ENCODE assay signal across 27 cellular contexts in the genomic region with DNA sequence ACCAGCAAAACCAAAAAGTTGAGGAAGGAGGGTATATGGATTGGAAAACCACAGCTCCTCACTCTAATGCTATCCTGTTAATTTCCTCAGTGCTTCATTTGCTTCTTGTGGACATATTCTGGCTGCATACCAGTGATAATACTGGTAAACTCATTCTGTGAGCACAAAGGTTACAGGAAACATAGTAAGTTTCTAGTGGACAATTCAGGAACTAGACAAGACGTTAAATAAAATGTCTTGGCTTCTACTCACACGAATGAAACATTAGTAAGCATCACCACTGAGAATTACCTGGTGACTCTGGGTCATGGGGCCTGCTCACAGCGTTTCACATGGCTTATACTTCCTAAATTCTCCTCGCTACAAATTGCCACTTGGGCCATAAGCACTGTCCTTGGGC. TPM values are rescaled to one million over a fixed set of nuclear protein-coding genes. Genes with fewer than 3 reads are reported as not detected.
"Had no signal": no experiment of that assay in that cellular context is flagged by ENCODE, and none has a peak within 500 bp of the region (broad histone marks: within the 10 kb centered on the region; RNA-seq: fewer than 3 reads in every experiment).

No MANE protein-coding gene starts in this region.

- H3K4me1 Mint-ChIP-seq: stimulated activated naive CD8-positive, alpha-beta T cell treated with anti-CD3 and anti-CD28 coated beads, Interleukin-15, amount 100 ng/mL, for 72 hours had no signal

- H3K27ac Mint-ChIP-seq: natural killer cell treated with Interleukin-12 subunit alpha and Interleukin-12 subunit beta and Interleukin-15 and Interleukin-18, amount 100 ng/mL, for 72 hours had no signal

- H3K27me3 Mint-ChIP-seq: natural killer cell treated with Interleukin-12 subunit alpha and Interleukin-12 subunit beta and Interleukin-15 and Interleukin-18, amount 100 ng/mL, for 72 hours; stimulated activated naive CD8-positive, alpha-beta T cell treated with anti-CD3 and anti-CD28 coated beads, Interleukin-15, amount 100 ng/mL, for 72 hours had no signal

- H3K9me3 Mint-ChIP-seq: natural killer cell treated with Interleukin-12 subunit alpha and Interleukin-12 subunit beta and Interleukin-15 and Interleukin-18, amount 100 ng/mL, for 72 hours; neural crest cell; stimulated activated naive CD8-positive, alpha-beta T cell treated with anti-CD3 and anti-CD28 coated beads, Interleukin-15, amount 100 ng/mL, for 72 hours had no signal

- H3K9me3 ChIP-seq: gastrocnemius medialis, left lung, neutrophil, pancreas, right lobe of liver, suprapubic skin, transverse colon, vagina had no signal

- H3K27ac ChIP-seq: dorsolateral prefrontal cortex, epithelial cell of prostate, gastrocnemius medialis, left lung, neutrophil, pancreas, right lobe of liver, suprapubic skin, transverse colon, vagina had no signal

- DNase-seq: cortex of kidney; dorsolateral prefrontal cortex; effector CD4-positive, alpha-beta T cell; foreskin fibroblast; gastrocnemius medialis; head of caudate nucleus; kidney; left lung; mesendoderm; midbrain; pancreas; right lobe of liver; stimulated activated CD4-positive, alpha-beta T cell treated with anti-CD3 and anti-CD28 coated beads, Interleukin-12 subunit alpha, Interleukin-12 subunit beta, amount 100 ng/mL, for 4 hours; stimulated activated CD4-positive, alpha-beta T cell treated with anti-CD3 and anti-CD28 coated beads, Interleukin-1b, Interleukin-23, amount 100 ng/mL, for 48 hours; stimulated activated CD4-positive, alpha-beta T cell treated with anti-CD3 and anti-CD28 coated beads, Interleukin-4, amount 100 ng/mL, for 1 hour; stimulated activated CD8-positive, alpha-beta memory T cell treated with anti-CD3 and anti-CD28 coated beads, Interleukin-4, amount 100 ng/mL, for 48 hours; stimulated activated naive CD4-positive, alpha-beta T cell; stimulated activated naive CD8-positive, alpha-beta T cell treated with anti-CD3 and anti-CD28 coated beads, Interleukin-15, amount 100 ng/mL, for 72 hours; transverse colon had no signal

- ATAC-seq: esophagus mucosa; gastrocnemius medialis; left lung; natural killer cell treated with Interleukin-12 subunit alpha and Interleukin-12 subunit beta and Interleukin-15 and Interleukin-18, amount 100 ng/mL, for 72 hours; pancreas; right lobe of liver; stimulated activated naive CD8-positive, alpha-beta T cell treated with anti-CD3 and anti-CD28 coated beads, Interleukin-15, amount 100 ng/mL, for 72 hours had no signal

- H3K4me2 ChIP-seq: smooth muscle cell had no signal

- H3K27me3 ChIP-seq: dorsolateral prefrontal cortex, gastrocnemius medialis, left lung, neutrophil, pancreas, right lobe of liver, suprapubic skin, transverse colon, vagina had no signal

- H3K36me3 ChIP-seq: pancreas, right lobe of liver had no signal

- H3K4me1 ChIP-seq: gastrocnemius medialis, left lung, pancreas, right lobe of liver, transverse colon, vagina had no signal

- H3K4me3 Mint-ChIP-seq: natural killer cell treated with Interleukin-12 subunit alpha and Interleukin-12 subunit beta and Interleukin-15 and Interleukin-18, amount 100 ng/mL, for 72 hours; neural crest cell; stimulated activated naive CD8-positive, alpha-beta T cell treated with anti-CD3 and anti-CD28 coated beads, Interleukin-15, amount 100 ng/mL, for 72 hours had no signal

- H3K4me3 ChIP-seq: dorsolateral prefrontal cortex, gastrocnemius medialis, left lung, pancreas, right lobe of liver, smooth muscle cell, suprapubic skin, transverse colon, vagina had no signal

RNA-seq across cellular contexts. Expression of gene SNX22, which starts 31.3 kb away (rescaled TPM):
- total RNA-seq: smooth muscle cell, vagina had no signal
